13 cellular contexts compared by ENCODE assay signal in genomic region chr20:45049438-45049837, GRCh38. TPM values are rescaled to one million over a fixed set of nuclear protein-coding genes. Genes with fewer than 3 reads are reported as not detected.
DNase-seq lines count a peak whose midpoint lies in the region; ATAC-seq and TF ChIP-seq lines count a peak whose summit lies in the region.
"Had no signal": no experiment of that assay in that cellular context is flagged by ENCODE, and none has a peak within 500 bp of the region (broad histone marks: within the 10 kb centered on the region; RNA-seq: fewer than 3 reads in every experiment).

No MANE protein-coding gene starts in this region.

- H3K79me2 ChIP-seq in Loucy (ENCODE audit: insufficient read depth, low read length), result peaks cover 12% of the 10 kb centered on the region; the same call in 1 of the 2 replicates

- no peak for ATAC-seq in activated CD4-positive, alpha-beta T cell treated with anti-CD3 and anti-CD28 coated beads for 36 hours
- ATAC-seq: body of pancreas, left lobe of liver had no signal

- H3K36me3 Mint-ChIP-seq in activated CD4-positive, alpha-beta T cell treated with anti-CD3 and anti-CD28 coated beads for 36 hours (ENCODE audit: low read depth), result peaks cover 40% of the 10 kb centered on the region
- H3K36me3 Mint-ChIP-seq in osteocyte (ENCODE audit: unreplicated experiment), result peaks cover 2% of the 10 kb centered on the region

- H3K4me3 Mint-ChIP-seq in activated CD4-positive, alpha-beta T cell treated with anti-CD3 and anti-CD28 coated beads for 36 hours, result peak overlapping the region; percentile 5
- no peak overlapping the region for H3K4me3 Mint-ChIP-seq in osteocyte (ENCODE audit: unreplicated experiment)

- peak overlapping the region; percentile 41 for H3K4me3 ChIP-seq in Loucy (ENCODE audit: low read length, poor library complexity, severe bottlenecking)
- H3K4me3 ChIP-seq: body of pancreas, HAP-1, uterus had no signal

- no peaks in the 10 kb centered on the region for H3K27me3 Mint-ChIP-seq in activated CD4-positive, alpha-beta T cell treated with anti-CD3 and anti-CD28 coated beads for 36 hours
- no peaks in the 10 kb centered on the region for H3K27me3 Mint-ChIP-seq in osteocyte (ENCODE audit: unreplicated experiment)

- H3K4me1 ChIP-seq in Loucy (ENCODE audit: insufficient read depth, low read length, poor library complexity, severe bottlenecking), result peaks cover 56% of the 10 kb centered on the region
- H3K4me1 ChIP-seq: body of pancreas had no signal

- POLR2A ChIA-PET in activated CD4-positive, alpha-beta T cell treated with anti-CD3 and anti-CD28 coated beads for 36 hours (lab: Charles Lee), result interaction anchor here (0.9 to 1.1 kb wide), 2 partner anchors 46 to 47 kb away, joined by 3 read pairs; no protein-coding TSS in a partner anchor

- peak overlapping the region; percentile 81 for H3K4me2 ChIP-seq in Loucy (ENCODE audit: low read depth, low read length, poor library complexity, severe bottlenecking)

- H3K9me2 ChIP-seq in Loucy (replicated peaks; ENCODE audit: low read depth, low read length), result no peaks in the 10 kb centered on the region

- intact Hi-C loops in activated CD4-positive, alpha-beta T cell treated with anti-CD3 and anti-CD28 coated beads for 36 hours (cut with DNase I, micrococcal nuclease), result no loop called here

- peaks cover 71% of the 10 kb centered on the region for H3K4me1 Mint-ChIP-seq in activated CD4-positive, alpha-beta T cell treated with anti-CD3 and anti-CD28 coated beads for 36 hours
- peaks cover 53% of the 10 kb centered on the region for H3K4me1 Mint-ChIP-seq in osteocyte (ENCODE audit: unreplicated experiment)

- H3K27ac Mint-ChIP-seq in activated CD4-positive, alpha-beta T cell treated with anti-CD3 and anti-CD28 coated beads for 36 hours, result peak overlapping the region; percentile 86
- H3K27ac Mint-ChIP-seq in osteocyte (ENCODE audit: unreplicated experiment), result peak overlapping the region; percentile 20

- H2AFZ ChIP-seq in Loucy (ENCODE audit: low read length), result no peak overlapping the region

- H3K9me3 Mint-ChIP-seq in activated CD4-positive, alpha-beta T cell treated with anti-CD3 and anti-CD28 coated beads for 36 hours (ENCODE audit: low read depth), result no peaks in the 10 kb centered on the region
- no peaks in the 10 kb centered on the region for H3K9me3 Mint-ChIP-seq in osteocyte (ENCODE audit: unreplicated experiment)

- CTCF ChIA-PET in activated CD4-positive, alpha-beta T cell treated with anti-CD3 and anti-CD28 coated beads for 36 hours (lab: Charles Lee), result interaction anchor here (0.6 to 7.4 kb wide), 14 partner anchors 10 to 319 kb away, joined by 3 to 77 read pairs (median 4); no protein-coding TSS in a partner anchor

- DNase-seq in activated CD4-positive, alpha-beta T cell treated with anti-CD3 and anti-CD28 coated beads for 36 hours, result no peak
- no peak for DNase-seq in activated CD4-positive, alpha-beta T cell treated with anti-CD3 and anti-CD28 coated beads for 48 hours
- no peak for DNase-seq in caudate nucleus (lab: John Stamatoyannopoulos, UW)
- no peak for DNase-seq in osteocyte (ENCODE audit: extremely low spot score, unreplicated experiment)
- DNase-seq in amniotic stem cell (lab: John Stamatoyannopoulos, UW), result no peak
- no peak for DNase-seq in central memory CD4-positive, alpha-beta T cell
- no peak for DNase-seq in stimulated activated CD4-positive, alpha-beta T cell treated with anti-CD3 and anti-CD28 coated beads, Interleukin-4, amount 100 ng/mL, for 4 hours
- DNase-seq: body of pancreas, small intestine, uterus had no signal

- H3K27me3 ChIP-seq in Loucy (ENCODE audit: insufficient read depth, low read length, poor library complexity, severe bottlenecking), result no peaks in the 10 kb centered on the region
- H3K27me3 ChIP-seq: body of pancreas, uterus had no signal

- peak overlapping the region; percentile 74 for H3K27ac ChIP-seq in caudate nucleus (ENCODE audit: low read depth, low read length)
- H3K27ac ChIP-seq: body of pancreas, uterus had no signal

- no peaks in the 10 kb centered on the region for H3K9me3 ChIP-seq in Loucy (ENCODE audit: insufficient read depth, low read depth, low read length)
- H3K9me3 ChIP-seq: body of pancreas, HAP-1, uterus had no signal

- H3K9ac ChIP-seq in Loucy (ENCODE audit: low read depth, low read length, poor library complexity, severe bottlenecking), result peak overlapping the region; percentile 56

- peaks cover 22% of the 10 kb centered on the region; the same call in 1 of the 2 replicates for H3F3A ChIP-seq in Loucy (ENCODE audit: low read depth)

- H4K20me1 ChIP-seq in Loucy (ENCODE audit: insufficient read depth, low read length, poor library complexity, severe bottlenecking), result no peaks in the 10 kb centered on the region

- TF ChIP-seq CTCF in Loucy (conservative IDR thresholded peaks at IDR 0.05; ENCODE audit: low read length) (no peak), osteocyte (IDR thresholded peaks at IDR 0.05) (no peak)

- H3K36me3 ChIP-seq in Loucy (ENCODE audit: insufficient read depth, low read length), result no peaks in the 10 kb centered on the region
- H3K36me3 ChIP-seq: uterus had no signal

RNA-seq across cellular contexts. Expression of gene KCNS1, which starts 51.5 kb away (rescaled TPM):
- under 1 TPM; 0.66 to 0.79 TPM for total RNA-seq in activated CD4-positive, alpha-beta T cell treated with anti-CD3 and anti-CD28 coated beads for 36 hours
- 0.26 and 0.30 TPM in 2 replicates for total RNA-seq in osteocyte
- total RNA-seq: body of pancreas, left lobe of liver had no signal
